Comparison of ENCODE assay signal across 12 cellular contexts in genomic region chr20:38724603-38725457, GRCh38.
A peak's percentile ranks its signal among the peaks of the same experiment; 100 is the strongest.
DNase-seq lines count a peak whose midpoint lies in the region; ATAC-seq and TF ChIP-seq lines count a peak whose summit lies in the region.
"Had no signal": no experiment of that assay in that cellular context is flagged by ENCODE, and none has a peak within 500 bp of the region (broad histone marks: within the 10 kb centered on the region; RNA-seq: fewer than 3 reads in every experiment).

No MANE protein-coding gene starts in this region.

- H3K9me3 ChIP-seq in BLaER1 (peaks cover 12% of the 10 kb centered on the region), ES-I3 (ENCODE audit: control insufficient read depth, insufficient read depth, low read length) (no peaks in the 10 kb centered on the region)
- H3K9me3 ChIP-seq: lower lobe of right lung, tibial nerve had no signal

- H3K9ac ChIP-seq in BLaER1 (no peak overlapping the region), ES-I3 (ENCODE audit: low read depth, low read length) (peak overlapping the region; percentile 44; the same call in 1 of the 2 replicates)

- H3K4me3 ChIP-seq in BLaER1 = peak overlapping the region; percentile 59
- H3K4me3 ChIP-seq: lower lobe of right lung, tibial nerve had no signal

- H3K27ac ChIP-seq in BLaER1 = no peak overlapping the region
- H3K27ac ChIP-seq: HL-60, lower lobe of right lung, tibial nerve had no signal

- H4K20me1 ChIP-seq in BLaER1 = peaks cover 74% of the 10 kb centered on the region

- H3K4me2 ChIP-seq in BLaER1 = peak overlapping the region; percentile 97

- H3K4me1 ChIP-seq in BLaER1 (peaks cover 75% of the 10 kb centered on the region), ES-I3 (ENCODE audit: insufficient read depth, low read length) (peaks cover 3% of the 10 kb centered on the region; the same call in 1 of the 2 replicates)

- peaks cover 100% of the 10 kb centered on the region for H3K27me3 ChIP-seq in BLaER1

- no peak for TF ChIP-seq POLR2A in GM18505 (IDR thresholded peaks at IDR 0.05; ENCODE audit: borderline replicate concordance, extremely low read depth, insufficient read depth, insufficient read length)

- no peak for ATAC-seq in HG02885 (IDR thresholded peaks at IDR 0.05; ENCODE audit: poor library complexity, unreplicated experiment)
- no peak for ATAC-seq in GM19328 (IDR thresholded peaks at IDR 0.05; ENCODE audit: unreplicated experiment)
- no peak for ATAC-seq in GM18505 (IDR thresholded peaks at IDR 0.05; ENCODE audit: unreplicated experiment)
- ATAC-seq: lower lobe of right lung had no signal

- no peaks in the 10 kb centered on the region for H3K36me3 ChIP-seq in BLaER1
- H3K36me3 ChIP-seq in ES-I3 (ENCODE audit: insufficient read depth, low read length) = no peaks in the 10 kb centered on the region
- H3K36me3 ChIP-seq: lower lobe of right lung, tibial nerve had no signal

- DNase-seq in RPMI8226 = peak; percentile 66
- peak; percentile 82 for DNase-seq in iPS DF 19.7 (ENCODE audit: low read depth, low spot score)
- DNase-seq in NCI-H526 treated with DMSO at 0.1 percent for 48 hours (lab: John Stamatoyannopoulos, UW) = no peak
- DNase-seq: effector CD8-positive, alpha-beta T cell; lower lobe of right lung had no signal
